In genomic region chr18:43383031-43383430, GRCh38 we compare ENCODE assay signal across 26 cellular contexts.
"Had no signal": no experiment of that assay in that cellular context is flagged by ENCODE, and none has a peak within 500 bp of the region (broad histone marks: within the 10 kb centered on the region; RNA-seq: fewer than 3 reads in every experiment).

No MANE protein-coding gene starts in this region.

- H3K27ac ChIP-seq: epithelial cell of prostate, gastroesophageal sphincter, heart left ventricle, hepatocyte, neutrophil, parathyroid adenoma, right lobe of liver, suprapubic skin, transverse colon, upper lobe of right lung, uterus had no signal

- H3K9me3 ChIP-seq: gastroesophageal sphincter, heart left ventricle, mucosa of descending colon, neutrophil, right lobe of liver, suprapubic skin, transverse colon, upper lobe of right lung, uterus had no signal

- H3K9ac ChIP-seq: parathyroid adenoma had no signal

- H3K4me3 ChIP-seq: gastroesophageal sphincter, heart left ventricle, hepatocyte, lung, mucosa of descending colon, right lobe of liver, suprapubic skin, transverse colon, upper lobe of right lung, uterus had no signal

- ATAC-seq: esophagus mucosa; gastroesophageal sphincter; heart left ventricle; left lobe of liver; mucosa of descending colon; natural killer cell treated with Interleukin-12 subunit alpha and Interleukin-12 subunit beta and Interleukin-15 and Interleukin-18, amount 100 ng/mL, for 72 hours; right lobe of liver; stimulated activated naive CD8-positive, alpha-beta T cell treated with anti-CD3 and anti-CD28 coated beads, Interleukin-15, amount 100 ng/mL, for 72 hours; upper lobe of right lung had no signal

- H3K36me3 ChIP-seq: gastroesophageal sphincter, heart left ventricle, neutrophil, right lobe of liver, suprapubic skin, transverse colon, upper lobe of right lung, uterus had no signal

- DNase-seq: effector CD8-positive, alpha-beta T cell; endodermal cell; foreskin fibroblast; heart left ventricle; kidney; mucosa of descending colon; naive B cell; right lobe of liver; small intestine; stimulated activated CD4-positive, alpha-beta T cell treated with anti-CD3 and anti-CD28 coated beads, Interleukin-15, amount 100 ng/mL, for 24 hours; stimulated activated CD4-positive, alpha-beta T cell treated with anti-CD3 and anti-CD28 coated beads, Interleukin-2, amount 100 ng/mL, for 48 hours; stimulated activated naive CD4-positive, alpha-beta T cell; stimulated activated naive CD8-positive, alpha-beta T cell treated with anti-CD3 and anti-CD28 coated beads, Interleukin-15, amount 100 ng/mL, for 72 hours; transverse colon; upper lobe of right lung; uterus had no signal
